Comparison of ENCODE assay signal across 13 cellular contexts in genomic region chr12:63264629-63265028, GRCh38.
"Had no signal": no experiment of that assay in that cellular context is flagged by ENCODE, and none has a peak within 500 bp of the region (broad histone marks: within the 10 kb centered on the region; RNA-seq: fewer than 3 reads in every experiment).

No MANE protein-coding gene starts in this region.

- H3K9me3 ChIP-seq: colonic mucosa, gastrocnemius medialis had no signal

- H3K36me3 ChIP-seq: colonic mucosa, esophagus muscularis mucosa, esophagus squamous epithelium, gastrocnemius medialis, gastroesophageal sphincter, heart left ventricle, heart right ventricle had no signal

- H3K27ac ChIP-seq: colonic mucosa, coronary artery, dorsolateral prefrontal cortex, epithelial cell of prostate, esophagus muscularis mucosa, esophagus squamous epithelium, foreskin keratinocyte, gastrocnemius medialis, gastroesophageal sphincter, heart left ventricle, heart right ventricle had no signal

- ATAC-seq: effector memory CD8-positive, alpha-beta T cell; esophagus mucosa; foreskin keratinocyte; gastrocnemius medialis; gastroesophageal sphincter; heart left ventricle; heart right ventricle had no signal

- H3K4me3 ChIP-seq: colonic mucosa, coronary artery, dorsolateral prefrontal cortex, esophagus muscularis mucosa, esophagus squamous epithelium, gastrocnemius medialis, gastroesophageal sphincter, heart left ventricle, heart right ventricle had no signal

- H3K4me1 ChIP-seq: colonic mucosa, esophagus muscularis mucosa, esophagus squamous epithelium, foreskin keratinocyte, gastrocnemius medialis, gastroesophageal sphincter, heart left ventricle, heart right ventricle had no signal
